Comparison of ENCODE assay signal across 29 cellular contexts in genomic region chr1:217568200-217568599, GRCh38.
"Had no signal": no experiment of that assay in that cellular context is flagged by ENCODE, and none has a peak within 500 bp of the region (broad histone marks: within the 10 kb centered on the region; RNA-seq: fewer than 3 reads in every experiment).

No MANE protein-coding gene starts in this region.

- H3K4me3 ChIP-seq: adrenal gland, body of pancreas, colonic mucosa, gastrocnemius medialis, heart left ventricle had no signal

- H3K27me3 ChIP-seq: adrenal gland, body of pancreas, colonic mucosa, foreskin keratinocyte, gastrocnemius medialis, heart left ventricle had no signal

- H3K9me3 ChIP-seq: adrenal gland, body of pancreas, colonic mucosa, gastrocnemius medialis, heart left ventricle had no signal

- H3K27ac ChIP-seq: adrenal gland, body of pancreas, colonic mucosa, foreskin keratinocyte, gastrocnemius medialis, heart left ventricle had no signal

- DNase-seq: activated CD4-positive, alpha-beta memory T cell treated with anti-CD3 and anti-CD28 coated beads for 36 hours; activated CD4-positive, alpha-beta T cell treated with anti-CD3 and anti-CD28 coated beads for 36 hours; activated CD4-positive, alpha-beta T cell treated with anti-CD3 and anti-CD28 coated beads, Interleukin-2, amount 10 ng/mL, durations not matched to agents 24 days and 14 days; activated CD4-positive, CD25-positive, alpha-beta regulatory T cell; activated CD4-positive, CD25-positive, alpha-beta regulatory T cell treated with anti-CD3 and anti-CD28 coated beads, Interleukin-2, amount 50 U/mL, for 72 hours; activated CD8-positive, alpha-beta memory T cell treated with anti-CD3 and anti-CD28 coated beads, Interleukin-2, amount 10 ng/mL, durations not matched to agents 7 days and 5 days; activated CD8-positive, alpha-beta memory T cell treated with anti-CD3 and anti-CD28 coated beads, Interleukin-2, amount 50 U/mL, for 4 hours; activated CD8-positive, alpha-beta T cell treated with anti-CD3 and anti-CD28 coated beads, Interleukin-2, amount 10 ng/mL, durations not matched to agents 7 days and 5 days; activated effector memory CD4-positive, alpha-beta T cell treated with anti-CD3 and anti-CD28 coated beads, Interleukin-2, amount 50 U/mL, for 16 hours; activated naive CD4-positive, alpha-beta T cell; activated naive CD4-positive, alpha-beta T cell treated with anti-CD3 and anti-CD28 coated beads, Interleukin-2, amount 10 ng/mL, durations not matched to agents 7 days and 5 days; activated T-cell treated with anti-CD3 and anti-CD28 coated beads, Interleukin-2, amount 50 U/mL, for 1 hour; activated T-cell treated with anti-CD3 and anti-CD28 coated beads, Interleukin-2, amount 50 U/mL, for 48 hours; adrenal gland; amygdala; aorta; body of pancreas; caudate nucleus; cerebellar nuclear complex; colonic mucosa; effector memory CD4-positive, alpha-beta T cell; endodermal cell; foreskin keratinocyte; gastrocnemius medialis; glutamatergic neuron; heart left ventricle; T-helper 2 cell had no signal

- H3K4me1 ChIP-seq: adrenal gland, body of pancreas, colonic mucosa, gastrocnemius medialis, heart left ventricle had no signal

- H3K36me3 ChIP-seq: adrenal gland, colonic mucosa, gastrocnemius medialis, heart left ventricle had no signal

- ATAC-seq: activated CD4-positive, alpha-beta T cell treated with anti-CD3 and anti-CD28 coated beads for 36 hours; activated CD8-positive, alpha-beta memory T cell treated with anti-CD3 and anti-CD28 coated beads, Interleukin-2, amount 10 ng/mL, durations not matched to agents 7 days and 5 days; activated CD8-positive, alpha-beta T cell treated with anti-CD3 and anti-CD28 coated beads, Interleukin-2, amount 10 ng/mL, durations not matched to agents 7 days and 5 days; activated naive CD4-positive, alpha-beta T cell treated with anti-CD3 and anti-CD28 coated beads, Interleukin-2, amount 50 U/mL, for 72 hours; body of pancreas; esophagus mucosa; foreskin keratinocyte; gastrocnemius medialis; heart left ventricle had no signal
